8 cellular contexts compared by ENCODE assay signal in genomic region chr2:98729652-98730051, GRCh38. TPM values are rescaled to one million over a fixed set of nuclear protein-coding genes. Genes with fewer than 3 reads are reported as not detected.
DNase-seq lines count a peak whose midpoint lies in the region; ATAC-seq and TF ChIP-seq lines count a peak whose summit lies in the region.

No MANE protein-coding gene starts in this region.

- H3K4me3 ChIP-seq in GM06990 (replicated peaks; ENCODE audit: low read depth, low read length) (peak overlapping the region; percentile 70), OCI-LY3 (ENCODE audit: low read length) (peak overlapping the region; percentile 93), psoas muscle (peak overlapping the region; percentile 82)

- H3K27ac Mint-ChIP-seq in endothelial cell (ENCODE audit: unreplicated experiment): no peak overlapping the region

- no peak overlapping the region for H2AFZ ChIP-seq in OCI-LY3 (ENCODE audit: low read depth, low read length)

- H3K27me3 ChIP-seq in GM06990 (replicated peaks; ENCODE audit: control insufficient read depth, insufficient read depth, low read length) (no peaks in the 10 kb centered on the region), OCI-LY3 (ENCODE audit: low read depth, low read length) (peaks cover 19% of the 10 kb centered on the region), psoas muscle (ENCODE audit: insufficient read depth in 3 of 3, low read length in 2 of 3) (no peaks in the 10 kb centered on the region)

- peaks cover 7% of the 10 kb centered on the region for H3K36me3 Mint-ChIP-seq in endothelial cell (ENCODE audit: low read depth, unreplicated experiment)

- peak overlapping the region; percentile 86 for H3K4me3 Mint-ChIP-seq in endothelial cell (ENCODE audit: unreplicated experiment)

- TF ChIP-seq CTCF in GM06990 (IDR thresholded peaks at IDR 0.05; ENCODE audit: insufficient read depth, low read length, poor library complexity, severe bottlenecking) (no peak), OCI-LY3 (IDR thresholded peaks at IDR 0.05; ENCODE audit: low read depth, low read length) (no peak), endothelial cell (IDR thresholded peaks at IDR 0.05; ENCODE audit: unreplicated experiment) (no peak), psoas muscle (IDR thresholded peaks at IDR 0.05) (no peak)

- ATAC-seq in psoas muscle: no peak
- ATAC-seq in GM21529 (IDR thresholded peaks at IDR 0.05; ENCODE audit: unreplicated experiment): no peak

- no peaks in the 10 kb centered on the region for H3K79me2 ChIP-seq in OCI-LY3 (ENCODE audit: low read length)

- H3K4me1 ChIP-seq in OCI-LY3 (ENCODE audit: low read length) (peaks cover 11% of the 10 kb centered on the region), psoas muscle (peaks cover 10% of the 10 kb centered on the region)

- H3K27ac ChIP-seq in OCI-LY3 (ENCODE audit: low read length) (no peak overlapping the region), psoas muscle (peak overlapping the region; percentile 78)

- H4K20me1 ChIP-seq in OCI-LY3 (ENCODE audit: insufficient read depth, low read length): no peaks in the 10 kb centered on the region

- H3K9me3 Mint-ChIP-seq in endothelial cell (ENCODE audit: unreplicated experiment): no peaks in the 10 kb centered on the region

- intact Hi-C loops in psoas muscle (cut with DNase I): loop anchor here (5.0 to 10.0 kb wide), 3 partner anchors 55 to 93 kb away; no protein-coding TSS in a partner anchor

- H3K36me3 ChIP-seq in GM06990 (ENCODE audit: control insufficient read depth, insufficient read depth, low read length) (no peaks in the 10 kb centered on the region), OCI-LY3 (replicated peaks; ENCODE audit: low read depth, low read length) (no peaks in the 10 kb centered on the region), psoas muscle (ENCODE audit: insufficient read depth in 1 of 2, low read depth in 1 of 2) (no peaks in the 10 kb centered on the region)

- peaks cover 3% of the 10 kb centered on the region for H3K27me3 Mint-ChIP-seq in endothelial cell (ENCODE audit: unreplicated experiment)

- H3K9me3 ChIP-seq in OCI-LY3 (ENCODE audit: insufficient read depth, low read length) (no peaks in the 10 kb centered on the region), psoas muscle (no peaks in the 10 kb centered on the region)

- H3K4me1 Mint-ChIP-seq in endothelial cell (ENCODE audit: unreplicated experiment): peaks cover 12% of the 10 kb centered on the region

- WGBS in psoas muscle, 3 donors: 42 to 65% (median 42%) methylated on average over 10 of the region's 10 CpGs

- H3K9ac ChIP-seq in OCI-LY3 (ENCODE audit: low read length): no peak overlapping the region; the same call in 1 of the 2 replicates

- no peak for DNase-seq in GM06990 (ENCODE audit: extremely low read depth, insufficient read length)
- DNase-seq in endothelial cell (ENCODE audit: low spot score): no peak
- DNase-seq in psoas muscle: no peak
- no peak for DNase-seq in HCEC 1CT
- no peak for DNase-seq in central memory CD4-positive, alpha-beta T cell
- no peak for DNase-seq in putamen (ENCODE audit: low spot score)

- H3K4me2 ChIP-seq in OCI-LY3 (ENCODE audit: low read length): peak overlapping the region; percentile 95

RNA-seq across cellular contexts. Expression of gene MGAT4A, which starts 1.3 kb away (rescaled TPM):
- 7.3 TPM for total RNA-seq in endothelial cell (ENCODE audit: unreplicated experiment)
- 10 to 100 TPM in 2 of 4 donors, 1 to 10 TPM in 2; 7.0 to 12.3 (median 9.0) TPM for total RNA-seq in psoas muscle
- polyA plus RNA-seq in psoas muscle: 10 to 100 TPM in 1 of 3 donors, 1 to 10 TPM in 2; 3.0 to 10.6 (median 6.7) TPM
